ENCODE assay signal across 26 cellular contexts in the genomic region with DNA sequence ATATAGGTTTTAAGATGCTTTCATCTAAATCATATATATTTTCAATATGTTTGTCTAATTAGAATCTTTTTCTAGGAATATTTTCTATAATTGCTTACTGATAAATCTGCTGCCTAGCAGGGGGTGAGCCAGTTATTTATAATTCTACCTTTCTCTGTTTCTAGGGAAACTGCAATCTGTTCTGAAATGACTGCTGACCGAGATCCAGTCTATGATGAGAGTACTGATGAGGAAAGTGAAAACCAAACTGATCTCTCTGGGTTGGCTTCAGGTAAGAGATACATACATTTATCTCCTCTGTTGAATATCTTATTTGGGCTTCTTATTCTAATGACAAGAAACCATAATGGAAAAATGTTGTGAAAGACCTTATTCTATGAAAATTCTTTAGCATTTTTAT.
DNase-seq lines count a peak whose midpoint lies in the region; ATAC-seq and FAIRE-seq lines count a peak whose summit lies in the region.
"Had no signal": no experiment of that assay in that cellular context is flagged by ENCODE, and none has a peak within 500 bp of the region (broad histone marks: within the 10 kb centered on the region; RNA-seq: fewer than 3 reads in every experiment).

No MANE protein-coding gene starts in this region.

- FAIRE-seq in HTR-8/SVneo (lab: Jason Lieb, UNC): no peak
- FAIRE-seq: GM12891, H54 had no signal

- DNase-seq in Ammon's horn (ENCODE audit: low spot score) (peak; percentile 35), SHP77 (lab: John Stamatoyannopoulos, UW) (no peak), HTR-8/SVneo (ENCODE audit: insufficient read length, low spot score) (no peak), SW 1271 (lab: John Stamatoyannopoulos, UW) (no peak)
- DNase-seq in stimulated activated CD4-positive, alpha-beta T cell treated with anti-CD3 and anti-CD28 coated beads, Interleukin-4, amount 100 ng/mL, for 4 hours: no peak
- DNase-seq: activated CD4-positive, alpha-beta T cell treated with anti-CD3 and anti-CD28 coated beads for 48 hours; activated gamma-delta T cell treated with Interleukin-2 at 50 U/mL for 16 hours; activated T-cell treated with anti-CD3 and anti-CD28 coated beads, Interleukin-2, amount 50 U/mL, for 24 hours; dermis blood vessel endothelial cell; esophagus squamous epithelium; foreskin melanocyte; heart right ventricle; Karpas-422; NCI-H1436 treated with DMSO at 0.1 percent for 48 hours; NCI-H2107; NCI-H446 treated with DMSO at 0.1 percent for 48 hours; posterior cingulate gyrus; right cardiac atrium; stimulated activated CD4-positive, alpha-beta T cell treated with anti-CD3 and anti-CD28 coated beads, Interleukin-2, amount 100 ng/mL, for 24 hours; tibial artery; WERI-Rb-1 had no signal

- peak; percentile 57 for ATAC-seq in GM18909 (IDR thresholded peaks at IDR 0.05; ENCODE audit: poor library complexity, unreplicated experiment)
- ATAC-seq in HG02642 (IDR thresholded peaks at IDR 0.05; ENCODE audit: poor library complexity, unreplicated experiment): peak; percentile 53
- peak; percentile 69 for ATAC-seq in HG03135 (IDR thresholded peaks at IDR 0.05; ENCODE audit: unreplicated experiment)
- ATAC-seq: heart right ventricle, right cardiac atrium had no signal
